In genomic region chr1:33096358-33097005, GRCh38 we compare ENCODE assay signal across 20 cellular contexts. TPM values are rescaled to one million over a fixed set of nuclear protein-coding genes. Genes with fewer than 3 reads are reported as not detected.
DNase-seq lines count a peak whose midpoint lies in the region; ATAC-seq and TF ChIP-seq lines count a peak whose summit lies in the region.
"Had no signal": no experiment of that assay in that cellular context is flagged by ENCODE, and none has a peak within 500 bp of the region (broad histone marks: within the 10 kb centered on the region; RNA-seq: fewer than 3 reads in every experiment).

No MANE protein-coding gene starts in this region.

- POLR2A ChIA-PET in activated CD8-positive, alpha-beta T cell treated with anti-CD3 and anti-CD28 coated beads for 36 hours (lab: Charles Lee): interaction anchor here (0.8 kb wide), 1 partner anchor 16 kb away, joined by 3 read pairs; no protein-coding TSS in a partner anchor

- ATAC-seq in activated CD8-positive, alpha-beta T cell treated with anti-CD3 and anti-CD28 coated beads for 36 hours: no peak
- ATAC-seq in stimulated activated effector memory CD8-positive, alpha-beta T cell treated with anti-CD3 and anti-CD28 coated beads, Interleukin-12 subunit alpha, Interleukin-12 subunit beta, amount 100 ng/mL, for 72 hours: no peak
- no peak for ATAC-seq in activated T-helper 17 cell treated with anti-CD3 and anti-CD28 coated beads, Interleukin-2, amount 50 U/mL, for 72 hours (replicated peaks)
- ATAC-seq: PC-3, psoas muscle had no signal

- no peak for TF ChIP-seq CTCF in activated CD8-positive, alpha-beta T cell treated with anti-CD3 and anti-CD28 coated beads for 36 hours (IDR thresholded peaks at IDR 0.05)
- TF ChIP-seq CTCF in fibroblast of pulmonary artery (IDR thresholded peaks at IDR 0.05; ENCODE audit: low read length, missing control alignments): no peak

- intact Hi-C loops in activated naive CD4-positive, alpha-beta T cell treated with anti-CD3 and anti-CD28 coated beads for 36 hours (cut with micrococcal nuclease): loop anchor here (5.0 kb wide), 1 partner anchor 376 kb away; the partner anchor contains the start of gene ZSCAN20
- intact Hi-C loops in activated CD8-positive, alpha-beta T cell treated with anti-CD3 and anti-CD28 coated beads for 36 hours (cut with micrococcal nuclease): no loop called here

- H3K4me1 Mint-ChIP-seq in activated naive CD4-positive, alpha-beta T cell treated with anti-CD3 and anti-CD28 coated beads, Interleukin-2, amount 10 ng/mL, durations not matched to agents 7 days and 5 days: peaks cover 77% of the 10 kb centered on the region
- peaks cover 28% of the 10 kb centered on the region for H3K4me1 Mint-ChIP-seq in activated naive CD4-positive, alpha-beta T cell treated with anti-CD3 and anti-CD28 coated beads for 36 hours (ENCODE audit: low read depth)
- peaks cover 43% of the 10 kb centered on the region for H3K4me1 Mint-ChIP-seq in activated CD8-positive, alpha-beta T cell treated with anti-CD3 and anti-CD28 coated beads for 36 hours (ENCODE audit: low read depth)
- H3K4me1 Mint-ChIP-seq in stimulated activated effector memory CD8-positive, alpha-beta T cell treated with anti-CD3 and anti-CD28 coated beads, Interleukin-12 subunit alpha, Interleukin-12 subunit beta, amount 100 ng/mL, for 72 hours: peaks cover 47% of the 10 kb centered on the region
- H3K4me1 Mint-ChIP-seq in activated T-helper 17 cell treated with anti-CD3 and anti-CD28 coated beads, Interleukin-2, amount 50 U/mL, for 72 hours: peaks cover 17% of the 10 kb centered on the region

- CTCF ChIA-PET in activated naive CD4-positive, alpha-beta T cell treated with anti-CD3 and anti-CD28 coated beads, Interleukin-2, amount 10 ng/mL, durations not matched to agents 7 days and 5 days (lab: Charles Lee): interaction anchor here (1.0 to 2.2 kb wide), 7 partner anchors 8 to 103 kb away, joined by 3 to 15 read pairs (median 3); no protein-coding TSS in a partner anchor
- CTCF ChIA-PET in activated naive CD4-positive, alpha-beta T cell treated with anti-CD3 and anti-CD28 coated beads for 36 hours (lab: Charles Lee): interaction anchor here (0.6 to 5.3 kb wide), 7 partner anchors 13 to 199 kb away, joined by 3 to 51 read pairs (median 3); partner anchors contain the start of gene AZIN2
- CTCF ChIA-PET in activated CD8-positive, alpha-beta T cell treated with anti-CD3 and anti-CD28 coated beads for 36 hours (lab: Charles Lee): interaction anchor here (1.0 to 5.4 kb wide), 15 partner anchors 12 to 220 kb away, joined by 3 to 59 read pairs (median 4); no protein-coding TSS in a partner anchor

- peaks cover 5% of the 10 kb centered on the region for H3K27me3 Mint-ChIP-seq in activated naive CD4-positive, alpha-beta T cell treated with anti-CD3 and anti-CD28 coated beads, Interleukin-2, amount 10 ng/mL, durations not matched to agents 7 days and 5 days
- H3K27me3 Mint-ChIP-seq in activated naive CD4-positive, alpha-beta T cell treated with anti-CD3 and anti-CD28 coated beads for 36 hours (ENCODE audit: low read depth): no peaks in the 10 kb centered on the region
- no peaks in the 10 kb centered on the region for H3K27me3 Mint-ChIP-seq in activated CD8-positive, alpha-beta T cell treated with anti-CD3 and anti-CD28 coated beads for 36 hours
- H3K27me3 Mint-ChIP-seq in activated T-helper 17 cell treated with anti-CD3 and anti-CD28 coated beads, Interleukin-2, amount 50 U/mL, for 72 hours: no peaks in the 10 kb centered on the region
- H3K27me3 Mint-ChIP-seq: activated naive CD4-positive, alpha-beta T cell treated with anti-CD3 and anti-CD28 coated beads, Interleukin-2, amount 50 U/mL, for 24 hours had no signal

- H3K27ac Mint-ChIP-seq in activated naive CD4-positive, alpha-beta T cell treated with anti-CD3 and anti-CD28 coated beads, Interleukin-2, amount 10 ng/mL, durations not matched to agents 7 days and 5 days: peak overlapping the region; percentile 53
- no peak overlapping the region for H3K27ac Mint-ChIP-seq in activated naive CD4-positive, alpha-beta T cell treated with anti-CD3 and anti-CD28 coated beads for 36 hours
- peak overlapping the region; percentile 52 for H3K27ac Mint-ChIP-seq in activated CD8-positive, alpha-beta T cell treated with anti-CD3 and anti-CD28 coated beads for 36 hours
- H3K27ac Mint-ChIP-seq in stimulated activated effector memory CD8-positive, alpha-beta T cell treated with anti-CD3 and anti-CD28 coated beads, Interleukin-12 subunit alpha, Interleukin-12 subunit beta, amount 100 ng/mL, for 72 hours: peak overlapping the region; percentile 99
- no peak overlapping the region for H3K27ac Mint-ChIP-seq in activated T-helper 17 cell treated with anti-CD3 and anti-CD28 coated beads, Interleukin-2, amount 50 U/mL, for 72 hours
- H3K27ac Mint-ChIP-seq: activated B cell treated with CpG ODN at 0.5 μM for 24 hours had no signal

- no peak overlapping the region for H3K4me3 ChIP-seq in fibroblast of pulmonary artery (replicated peaks; ENCODE audit: low read depth, low read length)
- H3K4me3 ChIP-seq: colonic mucosa, psoas muscle, thoracic aorta had no signal

- H3K4me3 Mint-ChIP-seq in activated naive CD4-positive, alpha-beta T cell treated with anti-CD3 and anti-CD28 coated beads, Interleukin-2, amount 10 ng/mL, durations not matched to agents 7 days and 5 days: no peak overlapping the region
- H3K4me3 Mint-ChIP-seq in activated naive CD4-positive, alpha-beta T cell treated with anti-CD3 and anti-CD28 coated beads for 36 hours: no peak overlapping the region
- no peak overlapping the region for H3K4me3 Mint-ChIP-seq in activated CD8-positive, alpha-beta T cell treated with anti-CD3 and anti-CD28 coated beads for 36 hours
- H3K4me3 Mint-ChIP-seq in stimulated activated effector memory CD8-positive, alpha-beta T cell treated with anti-CD3 and anti-CD28 coated beads, Interleukin-12 subunit alpha, Interleukin-12 subunit beta, amount 100 ng/mL, for 72 hours: no peak overlapping the region
- H3K4me3 Mint-ChIP-seq in activated T-helper 17 cell treated with anti-CD3 and anti-CD28 coated beads, Interleukin-2, amount 50 U/mL, for 72 hours: no peak overlapping the region
- H3K4me3 Mint-ChIP-seq: activated B cell treated with CpG ODN at 0.5 μM for 24 hours; activated naive CD4-positive, alpha-beta T cell treated with anti-CD3 and anti-CD28 coated beads, Interleukin-2, amount 50 U/mL, for 24 hours had no signal

- no peaks in the 10 kb centered on the region for H3K9me3 Mint-ChIP-seq in activated naive CD4-positive, alpha-beta T cell treated with anti-CD3 and anti-CD28 coated beads, Interleukin-2, amount 10 ng/mL, durations not matched to agents 7 days and 5 days
- H3K9me3 Mint-ChIP-seq in activated naive CD4-positive, alpha-beta T cell treated with anti-CD3 and anti-CD28 coated beads for 36 hours: no peaks in the 10 kb centered on the region
- peaks cover 2% of the 10 kb centered on the region for H3K9me3 Mint-ChIP-seq in activated CD8-positive, alpha-beta T cell treated with anti-CD3 and anti-CD28 coated beads for 36 hours
- H3K9me3 Mint-ChIP-seq in stimulated activated effector memory CD8-positive, alpha-beta T cell treated with anti-CD3 and anti-CD28 coated beads, Interleukin-12 subunit alpha, Interleukin-12 subunit beta, amount 100 ng/mL, for 72 hours: no peaks in the 10 kb centered on the region
- H3K9me3 Mint-ChIP-seq in activated T-helper 17 cell treated with anti-CD3 and anti-CD28 coated beads, Interleukin-2, amount 50 U/mL, for 72 hours: no peaks in the 10 kb centered on the region
- H3K9me3 Mint-ChIP-seq: activated B cell treated with CpG ODN at 0.5 μM for 24 hours; activated naive CD4-positive, alpha-beta T cell treated with anti-CD3 and anti-CD28 coated beads, Interleukin-2, amount 50 U/mL, for 24 hours had no signal

- H3K36me3 Mint-ChIP-seq in activated naive CD4-positive, alpha-beta T cell treated with anti-CD3 and anti-CD28 coated beads, Interleukin-2, amount 10 ng/mL, durations not matched to agents 7 days and 5 days: peaks cover 12% of the 10 kb centered on the region
- H3K36me3 Mint-ChIP-seq in activated naive CD4-positive, alpha-beta T cell treated with anti-CD3 and anti-CD28 coated beads for 36 hours (ENCODE audit: low read depth): peaks cover 2% of the 10 kb centered on the region
- no peaks in the 10 kb centered on the region for H3K36me3 Mint-ChIP-seq in activated CD8-positive, alpha-beta T cell treated with anti-CD3 and anti-CD28 coated beads for 36 hours (ENCODE audit: low read depth)
- H3K36me3 Mint-ChIP-seq in stimulated activated effector memory CD8-positive, alpha-beta T cell treated with anti-CD3 and anti-CD28 coated beads, Interleukin-12 subunit alpha, Interleukin-12 subunit beta, amount 100 ng/mL, for 72 hours: peaks cover 4% of the 10 kb centered on the region
- H3K36me3 Mint-ChIP-seq in activated T-helper 17 cell treated with anti-CD3 and anti-CD28 coated beads, Interleukin-2, amount 50 U/mL, for 72 hours (ENCODE audit: low read depth): no peaks in the 10 kb centered on the region
- H3K36me3 Mint-ChIP-seq: activated naive CD4-positive, alpha-beta T cell treated with anti-CD3 and anti-CD28 coated beads, Interleukin-2, amount 50 U/mL, for 24 hours had no signal

- DNase-seq in activated naive CD4-positive, alpha-beta T cell treated with anti-CD3 and anti-CD28 coated beads, Interleukin-2, amount 10 ng/mL, durations not matched to agents 7 days and 5 days: no peak
- DNase-seq in activated naive CD4-positive, alpha-beta T cell treated with anti-CD3 and anti-CD28 coated beads for 36 hours: no peak
- no peak for DNase-seq in activated CD8-positive, alpha-beta T cell treated with anti-CD3 and anti-CD28 coated beads for 36 hours
- DNase-seq in fibroblast of pulmonary artery (ENCODE audit: low read depth): peak; percentile 88
- DNase-seq in stimulated activated effector memory CD8-positive, alpha-beta T cell treated with anti-CD3 and anti-CD28 coated beads, Interleukin-12 subunit alpha, Interleukin-12 subunit beta, amount 100 ng/mL, for 72 hours (ENCODE audit: low spot score in 2 of 2): no peak
- DNase-seq in AML-193 (lab: John Stamatoyannopoulos, UW): no peak
- no peak for DNase-seq in ureter (ENCODE audit: low spot score)
- DNase-seq: activated B cell treated with CpG ODN at 0.5 μM for 24 hours; activated CD8-positive, alpha-beta memory T cell treated with anti-CD3 and anti-CD28 coated beads, Interleukin-2, amount 50 U/mL, for 48 hours; colonic mucosa; head of caudate nucleus; Karpas-422; kidney glomerular epithelial cell; NCI-H146; NCI-H446; PC-3; psoas muscle had no signal

RNA-seq across cellular contexts. Expression of gene AZIN2, which starts 15.5 kb away (rescaled TPM):
- 1 to 10 TPM; 1.5 to 1.6 TPM for total RNA-seq in activated naive CD4-positive, alpha-beta T cell treated with anti-CD3 and anti-CD28 coated beads for 36 hours
- total RNA-seq in activated CD8-positive, alpha-beta T cell treated with anti-CD3 and anti-CD28 coated beads for 36 hours: 1 to 10 TPM; 2.5 TPM
- 4.6 TPM for total RNA-seq in ureter
- 1 to 10 TPM; 3.4 to 3.7 TPM for total RNA-seq in activated T-helper 17 cell treated with anti-CD3 and anti-CD28 coated beads, Interleukin-2, amount 50 U/mL, for 72 hours

RNA-seq across cellular contexts. Expression of gene AK2, which starts 59.8 kb away (rescaled TPM):
- total RNA-seq in activated naive CD4-positive, alpha-beta T cell treated with anti-CD3 and anti-CD28 coated beads for 36 hours: 100 to 1,000 TPM; 311 to 328 TPM
- 100 to 1,000 TPM; 404 TPM for total RNA-seq in activated CD8-positive, alpha-beta T cell treated with anti-CD3 and anti-CD28 coated beads for 36 hours
- 203 TPM for total RNA-seq in ureter
- total RNA-seq in activated T-helper 17 cell treated with anti-CD3 and anti-CD28 coated beads, Interleukin-2, amount 50 U/mL, for 72 hours: 100 to 1,000 TPM; 304 to 372 TPM

Comparison
In these comparisons a context has a peak if more than half of its experiments do, and no peak if none do; other contexts are left out.
1. H3K27ac Mint-ChIP-seq: peak in activated naive CD4-positive, alpha-beta T cell treated with anti-CD3 and anti-CD28 coated beads, Interleukin-2, amount 10 ng/mL, durations not matched to agents 7 days and 5 days (single experiment), activated CD8-positive, alpha-beta T cell treated with anti-CD3 and anti-CD28 coated beads for 36 hours (single experiment) and stimulated activated effector memory CD8-positive, alpha-beta T cell treated with anti-CD3 and anti-CD28 coated beads, Interleukin-12 subunit alpha, Interleukin-12 subunit beta, amount 100 ng/mL, for 72 hours (single experiment); none in activated naive CD4-positive, alpha-beta T cell treated with anti-CD3 and anti-CD28 coated beads for 36 hours (single experiment) and activated T-helper 17 cell treated with anti-CD3 and anti-CD28 coated beads, Interleukin-2, amount 50 U/mL, for 72 hours (single experiment).